Comparison of ENCODE assay signal across 27 cellular contexts in genomic region chr5:117568622-117569021, GRCh38.
A peak's percentile ranks its signal among the peaks of the same experiment; 100 is the strongest.
DNase-seq lines count a peak whose midpoint lies in the region; ATAC-seq and TF ChIP-seq lines count a peak whose summit lies in the region.
"Had no signal": no experiment of that assay in that cellular context is flagged by ENCODE, and none has a peak within 500 bp of the region (broad histone marks: within the 10 kb centered on the region; RNA-seq: fewer than 3 reads in every experiment).

No MANE protein-coding gene starts in this region.

- H3K27me3 ChIP-seq in mammary epithelial cell (ENCODE audit: insufficient read depth, low read length), result no peaks in the 10 kb centered on the region
- H3K27me3 ChIP-seq in tibial artery, result no peaks in the 10 kb centered on the region
- H3K27me3 ChIP-seq: BLaER1 treated with 17β-estradiol and CSF1 and Interleukin-3, amounts not matched to agents 10 nM and 100 nM; MG63 had no signal

- dilution Hi-C loops in mammary epithelial cell (cut with HindIII; ENCODE audit: low sequenced_read_pairs), result no loop called here

- H3K9ac ChIP-seq in mammary epithelial cell (ENCODE audit: insufficient read depth, low read length), result no peak overlapping the region
- H3K9ac ChIP-seq: BLaER1 treated with 17β-estradiol and CSF1 and Interleukin-3, amounts not matched to agents 10 nM and 100 nM; GM23248 had no signal

- TF ChIP-seq CTCF in mammary epithelial cell (conservative IDR thresholded peaks at IDR 0.05 in 1 of 2, IDR thresholded peaks at IDR 0.05 in 1 of 2; ENCODE audit: extremely low read depth in 1 of 2, insufficient read depth in 1 of 2, low read depth in 1 of 2, low read length in 2 of 2), result no peak
- TF ChIP-seq CTCF in MCF 10A (IDR thresholded peaks at IDR 0.05; ENCODE audit: unreplicated experiment), result no peak
- no peak for TF ChIP-seq CTCF in foreskin fibroblast (IDR thresholded peaks at IDR 0.05; ENCODE audit: low read depth, low read length)
- no peak for TF ChIP-seq CTCF in tibial artery (IDR thresholded peaks at IDR 0.05)

- CTCF ChIA-PET in mammary epithelial cell (lab: Charles Lee; ENCODE audit: low non-redundant PET) (no interaction called here), MCF 10A (lab: Yijun Ruan, JAX) (interaction anchor here (0.6 to 0.9 kb wide), 2 partner anchors 22 to 993 kb away, joined by 3 to 4 read pairs; no protein-coding TSS in a partner anchor)

- H3K9me3 ChIP-seq in mammary epithelial cell (replicated peaks; ENCODE audit: insufficient read depth, low read length) (no peaks in the 10 kb centered on the region), tibial artery (no peaks in the 10 kb centered on the region)
- H3K9me3 ChIP-seq: BLaER1 treated with 17β-estradiol and CSF1 and Interleukin-3, amounts not matched to agents 10 nM and 100 nM; Caco-2; MG63 had no signal

- no peak overlapping the region for H3K27ac Mint-ChIP-seq in MCF 10A (ENCODE audit: low read depth, unreplicated experiment)
- H3K27ac Mint-ChIP-seq: CD4-positive, alpha-beta memory T cell had no signal

- no peaks in the 10 kb centered on the region for H3K9me3 Mint-ChIP-seq in MCF 10A (ENCODE audit: unreplicated experiment)

- H4K20me1 ChIP-seq in mammary epithelial cell (ENCODE audit: insufficient read depth, low read length), result no peaks in the 10 kb centered on the region
- H4K20me1 ChIP-seq: BLaER1 treated with 17β-estradiol and CSF1 and Interleukin-3, amounts not matched to agents 10 nM and 100 nM had no signal

- intact Hi-C loops in mammary epithelial cell (cut with micrococcal nuclease) (no loop called here), MCF 10A (cut with micrococcal nuclease) (no loop called here), tibial artery (cut with DNase I; ENCODE audit: low total_unique reads) (no loop called here)

- no peaks in the 10 kb centered on the region for H3K36me3 Mint-ChIP-seq in MCF 10A (ENCODE audit: insufficient read depth, unreplicated experiment)
- H3K36me3 Mint-ChIP-seq: CD4-positive, alpha-beta memory T cell; IgD-negative memory B cell had no signal

- H3K79me2 ChIP-seq in mammary epithelial cell (ENCODE audit: insufficient read depth, low read length), result no peaks in the 10 kb centered on the region

- POLR2A ChIA-PET in MCF 10A (lab: Yijun Ruan, JAX), result interaction anchor here (2.4 kb wide), 1 partner anchor 22 kb away, joined by 8 read pairs; no protein-coding TSS in a partner anchor

- H3K27ac ChIP-seq in mammary epithelial cell (ENCODE audit: insufficient read depth, low read depth, low read length), result no peak overlapping the region
- no peak overlapping the region for H3K27ac ChIP-seq in tibial artery
- H3K27ac ChIP-seq: 22Rv1; BLaER1 treated with 17β-estradiol and CSF1 and Interleukin-3, amounts not matched to agents 10 nM and 100 nM; GM23248 had no signal

- 15% methylated on average over 1 of the region's 1 CpG for WGBS in mammary epithelial cell (ENCODE audit: low coverage, missing lambda C conversion rate)

- DNase-seq in mammary epithelial cell, result peak; percentile 32
- DNase-seq in MCF 10A (ENCODE audit: unreplicated experiment), result no peak
- peak; percentile 66 for DNase-seq in amniotic epithelial cell (ENCODE audit: low read depth)
- DNase-seq in glomerular visceral epithelial cell (ENCODE audit: extremely low spot score), result peak; percentile 2
- DNase-seq in foreskin fibroblast, result no peak
- DNase-seq in tibial artery, result no peak
- DNase-seq: Caco-2; CD4-positive, alpha-beta memory T cell; DMS 273 treated with DMSO at 0.1 percent for 48 hours; DMS79 treated with DMSO at 0.1 percent for 48 hours; GM23248; Karpas-422; MG63; NCI-H1048; NCI-H1417 treated with DMSO at 0.1 percent for 48 hours; NCI-H187; NCI-H446 treated with DMSO at 0.1 percent for 48 hours; NCI-H526 treated with DMSO at 0.1 percent for 48 hours; PC-3; RPMI8226; SHP77 had no signal

- no peak overlapping the region for H3K4me3 ChIP-seq in mammary epithelial cell (replicated peaks in 1 of 3; ENCODE audit: insufficient read depth in 1 of 3, low read depth in 2 of 3, low read length in 3 of 3)
- no peak overlapping the region for H3K4me3 ChIP-seq in foreskin fibroblast (ENCODE audit: low read depth in 1 of 2, low read length in 2 of 2)
- H3K4me3 ChIP-seq in tibial artery, result no peak overlapping the region
- H3K4me3 ChIP-seq: BLaER1 treated with 17β-estradiol and CSF1 and Interleukin-3, amounts not matched to agents 10 nM and 100 nM; GM12878; GM23248; MG63 had no signal

- H3K36me3 ChIP-seq in mammary epithelial cell (ENCODE audit: insufficient read depth, low read length) (no peaks in the 10 kb centered on the region), tibial artery (no peaks in the 10 kb centered on the region)
- H3K36me3 ChIP-seq: BLaER1 treated with 17β-estradiol and CSF1 and Interleukin-3, amounts not matched to agents 10 nM and 100 nM; MG63 had no signal

- H3K4me3 Mint-ChIP-seq in MCF 10A (ENCODE audit: unreplicated experiment), result no peak overlapping the region
- H3K4me3 Mint-ChIP-seq: CD4-positive, alpha-beta memory T cell; IgD-negative memory B cell had no signal

- H3K27me3 Mint-ChIP-seq in MCF 10A (ENCODE audit: insufficient read depth, unreplicated experiment), result no peaks in the 10 kb centered on the region
- H3K27me3 Mint-ChIP-seq: CD4-positive, alpha-beta memory T cell; IgD-negative memory B cell had no signal

- H3K4me2 ChIP-seq in mammary epithelial cell (ENCODE audit: insufficient read depth, low read depth, low read length), result no peak overlapping the region
- H3K4me2 ChIP-seq: BLaER1 treated with 17β-estradiol and CSF1 and Interleukin-3, amounts not matched to agents 10 nM and 100 nM had no signal

- ATAC-seq in HG02973 (IDR thresholded peaks at IDR 0.05; ENCODE audit: unreplicated experiment), result no peak
- ATAC-seq in GM21381 (IDR thresholded peaks at IDR 0.05; ENCODE audit: unreplicated experiment), result no peak
- ATAC-seq: GM12878, PC-3 had no signal

- no peak overlapping the region for H2AFZ ChIP-seq in mammary epithelial cell (ENCODE audit: low read depth, low read length)
- H2AFZ ChIP-seq: GM23248 had no signal

- in situ Hi-C loops in mammary epithelial cell (cut with MboI; ENCODE audit: low sequenced_read_pairs in 2 of 2), result no loop called here

- BruUV-seq in mammary epithelial cell (replicated peaks; lab: Mats Ljungman, UMichigan) (no TSS peak), MCF 10A (replicated peaks; lab: Mats Ljungman, UMichigan) (no TSS peak)

- peaks cover 6% of the 10 kb centered on the region for H3K4me1 Mint-ChIP-seq in MCF 10A (ENCODE audit: insufficient read depth, unreplicated experiment)
- H3K4me1 Mint-ChIP-seq: CD4-positive, alpha-beta memory T cell; IgD-negative memory B cell had no signal

- H3K4me1 ChIP-seq in mammary epithelial cell (ENCODE audit: insufficient read depth, low read length) (no peaks in the 10 kb centered on the region), tibial artery (no peaks in the 10 kb centered on the region)
- H3K4me1 ChIP-seq: BLaER1 treated with 17β-estradiol and CSF1 and Interleukin-3, amounts not matched to agents 10 nM and 100 nM; Caco-2 had no signal

Comparison
In these comparisons a context has a peak if more than half of its experiments do, and no peak if none do; other contexts are left out.
1. DNase-seq: peak in mammary epithelial cell (single experiment), amniotic epithelial cell (single experiment) and glomerular visceral epithelial cell (single experiment); none in MCF 10A (single experiment), foreskin fibroblast (0 of 2) and tibial artery (0 of 2).